9 cellular contexts compared by ENCODE assay signal in genomic region chr16:3625911-3626732, GRCh38. TPM values are rescaled to one million over a fixed set of nuclear protein-coding genes. Genes with fewer than 3 reads are reported as not detected.
A peak's percentile ranks its signal among the peaks of the same experiment; 100 is the strongest.
DNase-seq lines count a peak whose midpoint lies in the region; ATAC-seq, FAIRE-seq and TF ChIP-seq lines count a peak whose summit lies in the region.
"Had no signal": no experiment of that assay in that cellular context is flagged by ENCODE, and none has a peak within 500 bp of the region (broad histone marks: within the 10 kb centered on the region; RNA-seq: fewer than 3 reads in every experiment).

No MANE protein-coding gene starts in this region.

- H4K20me1 ChIP-seq in DOHH2 (ENCODE audit: control insufficient read depth, insufficient read depth, low read depth, low read length) (no peaks in the 10 kb centered on the region), OCI-LY7 (ENCODE audit: insufficient read depth, low read length) (no peaks in the 10 kb centered on the region), endothelial cell of umbilical vein (replicated peaks; ENCODE audit: control insufficient read depth, extremely low read depth, insufficient read depth, low read length) (no peaks in the 10 kb centered on the region)

- H3F3A ChIP-seq in DOHH2 (ENCODE audit: control insufficient read depth, insufficient read depth): peaks cover 61% of the 10 kb centered on the region

- H3K9me2 ChIP-seq in DOHH2 (replicated peaks; ENCODE audit: control insufficient read depth, low read length) (no peaks in the 10 kb centered on the region), OCI-LY7 (ENCODE audit: insufficient read depth, low read length) (no peaks in the 10 kb centered on the region)

- H3K4me3 ChIP-seq in DOHH2 (ENCODE audit: low read length): peak overlapping the region; percentile 77
- H3K4me3 ChIP-seq in OCI-LY7 (ENCODE audit: low read depth, low read length, poor library complexity, severe bottlenecking): peak overlapping the region; percentile 36
- no peak overlapping the region for H3K4me3 ChIP-seq in endothelial cell of umbilical vein (replicated peaks in 1 of 3; ENCODE audit: insufficient read depth in 1 of 3, low read depth in 1 of 3, low read length in 3 of 3)

- peak overlapping the region; percentile 99 for H3K27ac ChIP-seq in DOHH2 (ENCODE audit: low read depth, low read length)
- peak overlapping the region; percentile 94 for H3K27ac ChIP-seq in OCI-LY7 (ENCODE audit: low read depth, low read length, poor library complexity, severe bottlenecking)
- no peak overlapping the region for H3K27ac ChIP-seq in endothelial cell of umbilical vein (ENCODE audit: insufficient read depth, low read depth, low read length)

- TF ChIP-seq CTCF in DOHH2 (IDR thresholded peaks at IDR 0.05; ENCODE audit: low read depth, low read length, poor library complexity, severe bottlenecking): peak; percentile 29
- TF ChIP-seq CTCF in OCI-LY7 (conservative IDR thresholded peaks at IDR 0.05; ENCODE audit: low read length): peak; percentile 77
- TF ChIP-seq CTCF in endothelial cell of umbilical vein (IDR thresholded peaks at IDR 0.05; ENCODE audit: extremely low read depth in 1 of 2, insufficient read depth in 1 of 2, low read depth in 1 of 2, low read length in 2 of 2): no peak

- DNase-seq in OCI-LY7 (ENCODE audit: low spot score): peak; percentile 79
- DNase-seq in endothelial cell of umbilical vein (ENCODE audit: low read depth, low spot score): peak; percentile 25
- DNase-seq in ecto neural progenitor cell (ENCODE audit: low spot score): no peak
- DNase-seq in NCI-H748 (lab: John Stamatoyannopoulos, UW; ENCODE audit: unreplicated experiment): no peak
- no peak for DNase-seq in SK-N-DZ (ENCODE audit: low spot score)
- DNase-seq in cortex of kidney (lab: John Stamatoyannopoulos, UW): no peak
- DNase-seq: NCI-H187 had no signal

- dilution Hi-C loops in endothelial cell of umbilical vein (cut with MboI; ENCODE audit: extremely low pct_ligation_motif_present, low sequenced_read_pairs): no loop called here

- H3K79me2 ChIP-seq in DOHH2 (ENCODE audit: control insufficient read depth, low read length): peaks cover 80% of the 10 kb centered on the region
- peaks cover 60% of the 10 kb centered on the region for H3K79me2 ChIP-seq in OCI-LY7 (ENCODE audit: insufficient read depth, low read depth, low read length)
- H3K79me2 ChIP-seq in endothelial cell of umbilical vein (ENCODE audit: control insufficient read depth, insufficient read depth, low read length): peaks cover 2% of the 10 kb centered on the region

- no peak for FAIRE-seq in endothelial cell of umbilical vein (lab: Jason Lieb, UNC)

- no peak overlapping the region for H3K9ac ChIP-seq in endothelial cell of umbilical vein (replicated peaks; ENCODE audit: extremely low read depth, insufficient read depth, low read length)

- no peaks in the 10 kb centered on the region for H3K9me3 ChIP-seq in DOHH2 (ENCODE audit: control insufficient read depth, insufficient read depth, low read length)
- H3K9me3 ChIP-seq in OCI-LY7 (ENCODE audit: low read length): no peaks in the 10 kb centered on the region
- H3K9me3 ChIP-seq in endothelial cell of umbilical vein (replicated peaks; ENCODE audit: control insufficient read depth, insufficient read depth, low read length): no peaks in the 10 kb centered on the region

- no peaks in the 10 kb centered on the region for H3K27me3 ChIP-seq in DOHH2 (ENCODE audit: control insufficient read depth, low read length)
- no peaks in the 10 kb centered on the region for H3K27me3 ChIP-seq in endothelial cell of umbilical vein (ENCODE audit: control insufficient read depth in 2 of 2, insufficient read depth in 2 of 2, low read length in 2 of 2)

- TF ChIP-seq POLR2A in endothelial cell of umbilical vein (IDR thresholded peaks at IDR 0.05; ENCODE audit: low read depth, low read length): no peak

- peak; percentile 47 for ATAC-seq in GM21576 (IDR thresholded peaks at IDR 0.05; ENCODE audit: unreplicated experiment)

- POLR2A ChIA-PET in OCI-LY7 (lab: Charles Lee) (interaction anchor here (0.6 to 2.0 kb wide), 10 partner anchors 11 to 507 kb away, joined by 3 to 13 read pairs (median 4); no protein-coding TSS in a partner anchor), endothelial cell of umbilical vein (lab: Charles Lee) (no interaction called here)

- intact Hi-C loops in OCI-LY7 (cut with micrococcal nuclease; ENCODE audit: unreplicated experiment) (loop anchor here (1.0 to 10.0 kb wide), 3 partner anchors 11 to 471 kb away; partner anchors contain the start of gene DNASE1), endothelial cell of umbilical vein (cut with micrococcal nuclease) (no loop called here)

- H3K4me1 ChIP-seq in DOHH2 (ENCODE audit: control insufficient read depth, low read length) (peaks cover 93% of the 10 kb centered on the region), OCI-LY7 (ENCODE audit: insufficient read depth, low read length, poor library complexity, severe bottlenecking) (peaks cover 79% of the 10 kb centered on the region), endothelial cell of umbilical vein (ENCODE audit: control insufficient read depth, extremely low read depth, insufficient read depth, low read length) (peaks cover 5% of the 10 kb centered on the region)

- peaks cover 21% of the 10 kb centered on the region for H3K36me3 ChIP-seq in DOHH2 (ENCODE audit: control insufficient read depth, low read length)
- 0 out of 2 replicates have a peak, but pooled peaks cover 3% of the 10 kb centered on the region for H3K36me3 ChIP-seq in OCI-LY7 (ENCODE audit: insufficient read depth, low read length)
- no peaks in the 10 kb centered on the region for H3K36me3 ChIP-seq in endothelial cell of umbilical vein (ENCODE audit: control insufficient read depth in 2 of 2, extremely low read depth in 1 of 2, insufficient read depth in 2 of 2, low read length in 2 of 2)

- peak overlapping the region; percentile 53; the same call in 1 of the 2 replicates for H2AFZ ChIP-seq in OCI-LY7 (ENCODE audit: low read length)
- no peak overlapping the region for H2AFZ ChIP-seq in endothelial cell of umbilical vein (ENCODE audit: low read depth, low read length)

- peak overlapping the region; percentile 93 for H3K4me2 ChIP-seq in DOHH2 (ENCODE audit: low read length)
- H3K4me2 ChIP-seq in OCI-LY7 (ENCODE audit: low read length): peak overlapping the region; percentile 96
- no peak overlapping the region for H3K4me2 ChIP-seq in endothelial cell of umbilical vein (ENCODE audit: insufficient read depth, low read length)

- BruUV-seq in OCI-LY7 (replicated peaks; lab: Mats Ljungman, UMichigan) (no TSS peak), endothelial cell of umbilical vein (replicated peaks; lab: Mats Ljungman, UMichigan) (no TSS peak)

- H3K9me1 ChIP-seq in endothelial cell of umbilical vein (replicated peaks; ENCODE audit: control insufficient read depth, extremely low read depth, insufficient read depth, low read length): no peaks in the 10 kb centered on the region

- CTCF ChIA-PET in OCI-LY7 (lab: Charles Lee; ENCODE audit: unreplicated experiment): no interaction called here
- CTCF ChIA-PET in endothelial cell of umbilical vein (lab: Charles Lee): interaction anchor here (0.9 to 1.4 kb wide), 3 partner anchors 27 to 64 kb away, joined by 3 read pairs; no protein-coding TSS in a partner anchor

TF ChIP-seq in endothelial cell of umbilical vein, 7 proteins besides CTCF, POLR2A, EP300 and RAD21 (continues in another document):
- TF ChIP-seq FOS (IDR thresholded peaks at IDR 0.05; ENCODE audit: borderline replicate concordance, insufficient read depth, low read length) (no peak), EZH2 (IDR thresholded peaks at IDR 0.05; ENCODE audit: borderline replicate concordance, low read depth, low read length, severe bottlenecking) (no peak)

RNA-seq across cellular contexts. Expression of gene SLX4, which starts 14.7 kb away (rescaled TPM):
- total RNA-seq in OCI-LY7 (2014; rRNA removed; shearing (Covaris generic)): 13.2 and 13.7 TPM in 2 replicates
- total RNA-seq in OCI-LY7 (2022) (35.7 and 40.0 TPM in 2 replicates), endothelial cell of umbilical vein (8.9 and 9.3 TPM in 2 replicates)
- polyA plus RNA-seq in endothelial cell of umbilical vein: 2.8 and 2.9 TPM in 2 replicates
- polyA plus RNA-seq in endothelial cell of umbilical vein (2011; cell fraction: cytosol; rRNA removed): 1.6 and 2.0 TPM in 2 replicates
- polyA plus RNA-seq in endothelial cell of umbilical vein (2011; cell fraction: nucleus; rRNA removed): 10.2 and 10.9 TPM in 2 replicates
- 3.6 and 4.5 TPM in 2 replicates for polyA plus RNA-seq in endothelial cell of umbilical vein (2012)
- 3.2 and 5.1 TPM in 2 replicates for polyA minus RNA-seq in endothelial cell of umbilical vein
- polyA minus RNA-seq in endothelial cell of umbilical vein (2011; cell fraction: cytosol; rRNA and poly(A)+ RNA removed): 2.2 TPM
- 6.3 and 7.2 TPM in 2 replicates for polyA minus RNA-seq in endothelial cell of umbilical vein (2011; cell fraction: nucleus; rRNA and poly(A)+ RNA removed)
- polyA plus RNA-seq in SK-N-DZ (2014; cell fraction: cytosol; rRNA removed): 4.0 and 4.2 TPM in 2 replicates
- polyA plus RNA-seq in SK-N-DZ (2014; cell fraction: nucleus; rRNA removed): 9.0 and 13.8 TPM in 2 replicates

RNA-seq across cellular contexts. Expression of gene DNASE1, which starts 28.4 kb away (rescaled TPM):
- 38.3 and 45.5 TPM in 2 replicates for total RNA-seq in OCI-LY7 (2014; rRNA removed; shearing (Covaris generic))
- total RNA-seq in OCI-LY7 (2022): 75.4 and 84.8 TPM in 2 replicates
- 12.2 and 13.5 TPM in 2 replicates for total RNA-seq in endothelial cell of umbilical vein
- 11.1 and 16.2 TPM in 2 replicates for polyA plus RNA-seq in endothelial cell of umbilical vein
- 6.4 and 8.0 TPM in 2 replicates for polyA plus RNA-seq in endothelial cell of umbilical vein (2011; cell fraction: cytosol; rRNA removed)
- polyA plus RNA-seq in endothelial cell of umbilical vein (2011; cell fraction: nucleus; rRNA removed): 38.4 and 49.4 TPM in 2 replicates
- polyA plus RNA-seq in endothelial cell of umbilical vein (2012): 5.3 and 8.5 TPM in 2 replicates
- 32.7 and 38.0 TPM in 2 replicates for polyA minus RNA-seq in endothelial cell of umbilical vein
- polyA minus RNA-seq in endothelial cell of umbilical vein (2011; cell fraction: cytosol; rRNA and poly(A)+ RNA removed): 1.1 TPM
- 24.5 and 37.3 TPM in 2 replicates for polyA minus RNA-seq in endothelial cell of umbilical vein (2011; cell fraction: nucleus; rRNA and poly(A)+ RNA removed)
- polyA plus RNA-seq in SK-N-DZ (2014; cell fraction: cytosol; rRNA removed): 18.7 and 22.3 TPM in 2 replicates
- polyA plus RNA-seq in SK-N-DZ (2014; cell fraction: nucleus; rRNA removed): 16.6 and 27.5 TPM in 2 replicates

RNA-seq across cellular contexts. Expression of gene NLRC3, which starts 48.9 kb away (rescaled TPM):
- 42.7 and 50.6 TPM in 2 replicates for total RNA-seq in OCI-LY7 (2014; rRNA removed; shearing (Covaris generic))
- total RNA-seq in OCI-LY7 (2022) (59.4 and 74.0 TPM in 2 replicates), endothelial cell of umbilical vein (3.4 and 8.2 TPM in 2 replicates)
- 0.84 and 0.96 TPM in 2 replicates for polyA plus RNA-seq in endothelial cell of umbilical vein
- 0.87 and 0.93 TPM in 2 replicates for polyA plus RNA-seq in endothelial cell of umbilical vein (2011; cell fraction: cytosol; rRNA removed)
- 2.1 and 3.1 TPM in 2 replicates for polyA plus RNA-seq in endothelial cell of umbilical vein (2011; cell fraction: nucleus; rRNA removed)
- polyA plus RNA-seq in endothelial cell of umbilical vein (2012): 0.48 and 0.75 TPM in 2 replicates
- polyA minus RNA-seq in endothelial cell of umbilical vein: 1.8 and 3.2 TPM in 2 replicates
- polyA minus RNA-seq in endothelial cell of umbilical vein (2011; cell fraction: cytosol; rRNA and poly(A)+ RNA removed): not detected
- polyA minus RNA-seq in endothelial cell of umbilical vein (2011; cell fraction: nucleus; rRNA and poly(A)+ RNA removed): 1.5 and 1.8 TPM in 2 replicates
- not detected in 2 replicates for polyA plus RNA-seq in SK-N-DZ (2014; cell fraction: cytosol; rRNA removed)
- 0.65 TPM in 1 of 2 replicates, not detected in the other for polyA plus RNA-seq in SK-N-DZ (2014; cell fraction: nucleus; rRNA removed)

Comparison
In these comparisons a context has a peak if more than half of its experiments do, and no peak if none do; other contexts are left out.
1. H3K4me3 ChIP-seq: peak in DOHH2 (single experiment) and OCI-LY7 (single experiment); none in endothelial cell of umbilical vein (0 of 3).
2. CTCF ChIP-seq: peak in DOHH2 (single experiment) and OCI-LY7 (single experiment); none in endothelial cell of umbilical vein (0 of 2).
3. DNase-seq: peak in OCI-LY7 (single experiment) and endothelial cell of umbilical vein (single experiment); none in ecto neural progenitor cell (single experiment), NCI-H748 (single experiment), SK-N-DZ (single experiment) and cortex of kidney (single experiment).